In the genomic region with DNA sequence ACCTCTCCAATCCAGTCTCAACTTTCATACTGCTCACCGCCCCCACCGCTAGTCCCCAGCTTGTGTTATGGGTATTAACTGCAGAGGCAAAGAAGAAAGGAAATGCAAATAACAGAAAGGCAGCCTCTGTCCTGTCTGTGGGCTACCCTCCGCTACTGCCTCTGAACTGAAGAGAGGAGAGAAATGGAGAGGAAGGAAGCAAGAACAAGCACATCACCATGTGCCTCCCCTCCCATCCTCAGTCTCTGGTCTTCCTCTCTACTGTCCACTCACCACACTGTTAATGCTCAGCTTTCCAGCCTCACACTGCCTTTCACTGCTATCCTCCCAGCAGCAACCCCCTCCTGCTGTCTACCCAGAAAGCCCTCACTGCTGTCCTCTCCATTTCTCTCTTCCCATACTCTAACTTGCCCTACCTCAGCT, we compare ENCODE assay signal across 9 cellular contexts.
A peak's percentile ranks its signal among the peaks of the same experiment; 100 is the strongest.
DNase-seq lines count a peak whose midpoint lies in the region; ATAC-seq and TF ChIP-seq lines count a peak whose summit lies in the region.
"Had no signal": no experiment of that assay in that cellular context is flagged by ENCODE, and none has a peak within 500 bp of the region (broad histone marks: within the 10 kb centered on the region; RNA-seq: fewer than 3 reads in every experiment).

No MANE protein-coding gene starts in this region.

- POLR2A ChIA-PET in CD8-positive, alpha-beta T cell (lab: Charles Lee) = no interaction called here
- POLR2A ChIA-PET in HEK293T (lab: Yijun Ruan, JAX) = no interaction called here

- no peak overlapping the region for H3K4me3 ChIP-seq in CD8-positive, alpha-beta T cell (ENCODE audit: low read depth, low read length)

- H3K4me1 Mint-ChIP-seq in CD8-positive, alpha-beta T cell (ENCODE audit: low read depth) = peaks cover 18% of the 10 kb centered on the region

- TF ChIP-seq POLR2A in GM19099 (IDR thresholded peaks at IDR 0.05; ENCODE audit: extremely low read depth, insufficient read length, low read depth) = peak; percentile 23

- TF ChIP-seq CTCF in CD8-positive, alpha-beta T cell (IDR thresholded peaks at IDR 0.05) = no peak

- no peaks in the 10 kb centered on the region for H3K4me1 ChIP-seq in CD8-positive, alpha-beta T cell (ENCODE audit: insufficient read depth, low read length)

- H3K27ac ChIP-seq in CD8-positive, alpha-beta T cell (ENCODE audit: low read depth, low read length) = no peak overlapping the region
- H3K27ac ChIP-seq in caudate nucleus (ENCODE audit: low read depth, low read length) = peak overlapping the region; percentile 54

- H3K9me3 Mint-ChIP-seq in CD8-positive, alpha-beta T cell = peaks cover 6% of the 10 kb centered on the region

- peaks cover 78% of the 10 kb centered on the region for H3K36me3 Mint-ChIP-seq in CD8-positive, alpha-beta T cell

- no peak for DNase-seq in CD8-positive, alpha-beta T cell
- no peak for DNase-seq in caudate nucleus (lab: John Stamatoyannopoulos, UW)
- no peak for DNase-seq in NCI-H774 (lab: John Stamatoyannopoulos, UW)
- no peak for DNase-seq in HEK293T (ENCODE audit: extremely low spot score)
- DNase-seq in NCI-H2107 treated with DMSO at 0.1 percent for 48 hours (lab: John Stamatoyannopoulos, UW; ENCODE audit: unreplicated experiment) = no peak
- DNase-seq: anterior cingulate cortex had no signal

- no peak overlapping the region for H3K4me3 Mint-ChIP-seq in CD8-positive, alpha-beta T cell

- H3K36me3 ChIP-seq in CD8-positive, alpha-beta T cell (ENCODE audit: insufficient read depth, low read length) = peaks cover 14% of the 10 kb centered on the region

- CTCF ChIA-PET in CD8-positive, alpha-beta T cell (lab: Charles Lee) = interaction anchor here (1.1 to 3.6 kb wide), 4 partner anchors 15 to 401 kb away, joined by 3 to 17 read pairs (median 3); no protein-coding TSS in a partner anchor
- CTCF ChIA-PET in HEK293T (lab: Yijun Ruan, JAX) = interaction anchor here (0.6 kb wide), 1 partner anchor 311 kb away, joined by 3 read pairs; no protein-coding TSS in a partner anchor

- H3K9me3 ChIP-seq in CD8-positive, alpha-beta T cell (ENCODE audit: low read length) = no peaks in the 10 kb centered on the region

- no peaks in the 10 kb centered on the region for H3K27me3 ChIP-seq in CD8-positive, alpha-beta T cell (ENCODE audit: insufficient read depth, low read length)

- no peak for ATAC-seq in CD8-positive, alpha-beta T cell
- peak; percentile 44 for ATAC-seq in HG03108 (IDR thresholded peaks at IDR 0.05; ENCODE audit: unreplicated experiment)
- ATAC-seq in HG03097 (IDR thresholded peaks at IDR 0.05; ENCODE audit: low FRiP score, unreplicated experiment) = no peak

- no peaks in the 10 kb centered on the region for H3K27me3 Mint-ChIP-seq in CD8-positive, alpha-beta T cell (ENCODE audit: low read depth)

- intact Hi-C loops in CD8-positive, alpha-beta T cell (cut with DNase I, micrococcal nuclease) = no loop called here

- peak overlapping the region; percentile 58 for H3K27ac Mint-ChIP-seq in CD8-positive, alpha-beta T cell

TF ChIP-seq in HEK293T, 16 proteins besides CTCF, POLR2A, EP300 and RAD21:
- TF ChIP-seq PKNOX1 (IDR thresholded peaks at IDR 0.05) (no peak), FOXK2 (IDR thresholded peaks at IDR 0.05) (no peak)
TF ChIP-seq in HEK293T: peak in this region for 0.
